ENCODE assay signal across 10 cellular contexts in genomic region chr19:46426035-46426505, GRCh38. TPM values are rescaled to one million over a fixed set of nuclear protein-coding genes. Genes with fewer than 3 reads are reported as not detected.
A peak's percentile ranks its signal among the peaks of the same experiment; 100 is the strongest.
DNase-seq lines count a peak whose midpoint lies in the region; ATAC-seq, FAIRE-seq and TF ChIP-seq lines count a peak whose summit lies in the region.
"Had no signal": no experiment of that assay in that cellular context is flagged by ENCODE, and none has a peak within 500 bp of the region (broad histone marks: within the 10 kb centered on the region; RNA-seq: fewer than 3 reads in every experiment).

No MANE protein-coding gene starts in this region.

- peak overlapping the region; percentile 75 for H3K9ac ChIP-seq in OCI-LY3 (ENCODE audit: low read length)

- no peak for TF ChIP-seq CTCF in Caco-2 (IDR thresholded peaks at IDR 0.05; ENCODE audit: insufficient read depth in 1 of 2, low read depth in 1 of 2, low read length in 1 of 2, severe bottlenecking in 1 of 2, unreplicated experiment in 1 of 2)
- no peak for TF ChIP-seq CTCF in OCI-LY3 (IDR thresholded peaks at IDR 0.05; ENCODE audit: low read depth, low read length)
- TF ChIP-seq CTCF in pancreas (IDR thresholded peaks at IDR 0.05), result no peak

- no peaks in the 10 kb centered on the region for H3K27me3 ChIP-seq in Caco-2 (replicated peaks; ENCODE audit: control insufficient read depth, insufficient read depth, low read length)
- H3K27me3 ChIP-seq in OCI-LY3 (ENCODE audit: low read depth, low read length), result peaks cover 7% of the 10 kb centered on the region; the same call in 1 of the 2 replicates
- H3K27me3 ChIP-seq in pancreas, result no peaks in the 10 kb centered on the region

- CTCF ChIA-PET in Caco-2 (lab: Charles Lee), result no interaction called here

- no peaks in the 10 kb centered on the region for H3K36me3 ChIP-seq in Caco-2 (ENCODE audit: control insufficient read depth, insufficient read depth, low read length)
- no peaks in the 10 kb centered on the region for H3K36me3 ChIP-seq in OCI-LY3 (replicated peaks; ENCODE audit: low read depth, low read length)
- no peaks in the 10 kb centered on the region for H3K36me3 ChIP-seq in pancreas

- no peaks in the 10 kb centered on the region for H3K9me3 Mint-ChIP-seq in Caco-2 (ENCODE audit: unreplicated experiment)
- H3K9me3 Mint-ChIP-seq: activated T-helper 1 cell treated with anti-CD3 and anti-CD28 coated beads, Interleukin-12 subunit alpha, Interleukin-12 subunit beta, Interleukin-2, Interleukin-4 antibody, amounts not matched to agents 30 ng/mL and 10 ng/mL and 1 ng/mL, durations not matched to agents 14 hours and 24 hours and 36 hours had no signal

- H3K36me3 Mint-ChIP-seq in Caco-2 (ENCODE audit: insufficient read depth, unreplicated experiment), result no peaks in the 10 kb centered on the region

- H3K27ac ChIP-seq in OCI-LY3 (ENCODE audit: low read length) (no peak overlapping the region; the same call in 1 of the 2 replicates), pancreas (peak overlapping the region in 3 of 4 donors; percentile 51 to 82 (median 80))

- H2AFZ ChIP-seq in OCI-LY3 (ENCODE audit: low read depth, low read length), result peak overlapping the region; percentile 96

- ATAC-seq in pancreas (peak; percentile 77 to 85 (median 85)), HG02852 (IDR thresholded peaks at IDR 0.05; ENCODE audit: unreplicated experiment) (no peak), HG02870 (IDR thresholded peaks at IDR 0.05; ENCODE audit: unreplicated experiment) (no peak)
- ATAC-seq: HCT116 had no signal

- H3K4me1 ChIP-seq in Caco-2 (no peaks in the 10 kb centered on the region), OCI-LY3 (ENCODE audit: low read length) (peaks cover 18% of the 10 kb centered on the region), pancreas (peaks cover 0 to 7% (median 3%) of the 10 kb centered on the region in 3 donors)

- H3K79me2 ChIP-seq in OCI-LY3 (ENCODE audit: low read length), result no peaks in the 10 kb centered on the region

- peak overlapping the region; percentile 44 for H3K4me3 ChIP-seq in Caco-2 (ENCODE audit: low read depth, low read length)
- H3K4me3 ChIP-seq in OCI-LY3 (ENCODE audit: low read length), result peak overlapping the region; percentile 86
- H3K4me3 ChIP-seq in pancreas, result peak overlapping the region; percentile 41 to 70 (median 61)

- FAIRE-seq in pancreas (lab: Jason Lieb, UNC), result no peak

- H3K4me3 Mint-ChIP-seq in Caco-2 (ENCODE audit: unreplicated experiment), result peak overlapping the region; percentile 78

- peaks cover 16% of the 10 kb centered on the region for H3K27me3 Mint-ChIP-seq in Caco-2 (ENCODE audit: insufficient read depth, unreplicated experiment)

- WGBS in pancreas, 2 donors, result 0 to 2% methylated on average over 10 of the region's 10 CpGs

- H4K20me1 ChIP-seq in OCI-LY3 (ENCODE audit: insufficient read depth, low read length), result no peaks in the 10 kb centered on the region

- no TSS peak for BruUV-seq in Caco-2 (replicated peaks; lab: Mats Ljungman, UMichigan)

- H3K9me3 ChIP-seq in Caco-2 (no peaks in the 10 kb centered on the region), OCI-LY3 (ENCODE audit: insufficient read depth, low read length) (no peaks in the 10 kb centered on the region), pancreas (no peaks in the 10 kb centered on the region)

- intact Hi-C loops in Caco-2 (cut with micrococcal nuclease; ENCODE audit: unreplicated experiment), result no loop called here
- intact Hi-C loops in pancreas (cut with DNase I), result no loop called here

- H3K4me1 Mint-ChIP-seq in Caco-2 (ENCODE audit: low read depth, unreplicated experiment), result peaks cover 6% of the 10 kb centered on the region

- POLR2A ChIA-PET in Caco-2 (lab: Charles Lee), result no interaction called here

- peak overlapping the region; percentile 13 for H3K27ac Mint-ChIP-seq in Caco-2 (ENCODE audit: unreplicated experiment)

- DNase-seq in Caco-2 (no peak), fibroblast of peridontal ligament (ENCODE audit: extremely low read depth) (peak; percentile 31), pancreas (peak in 1 of 6 donors; percentile 52), occipital lobe (lab: John Stamatoyannopoulos, UW) (no peak), SKM-1 (lab: John Stamatoyannopoulos, UW; ENCODE audit: unreplicated experiment) (no peak)

- peak overlapping the region; percentile 95 for H3K4me2 ChIP-seq in OCI-LY3 (ENCODE audit: low read length)

RNA-seq across cellular contexts. Expression of gene PNMA8C, which starts 2.7 kb away (rescaled TPM):
- total RNA-seq in Caco-2 (2022) (not detected in 2 replicates), pancreas (under 1 TPM in 4 of 6 donors, not detected in 2; 0.08 to 0.28 (median 0.12) TPM), occipital lobe (25.3 TPM)
- polyA plus RNA-seq in pancreas, result under 1 TPM; 0.15 to 0.61 TPM
- total RNA-seq: activated T-helper 1 cell treated with anti-CD3 and anti-CD28 coated beads, Interleukin-12 subunit alpha, Interleukin-12 subunit beta, Interleukin-2, Interleukin-4 antibody, amounts not matched to agents 30 ng/mL and 10 ng/mL and 1 ng/mL, durations not matched to agents 14 hours and 24 hours and 36 hours had no signal

RNA-seq across cellular contexts. Expression of gene CCDC8, which starts 12.7 kb away (rescaled TPM):
- total RNA-seq in Caco-2 (2022), result 0.18 and 0.37 TPM in 2 replicates
- total RNA-seq in pancreas, result 10 to 100 TPM in 5 of 6 donors, 1 to 10 TPM in 1; 9.9 to 22.0 (median 12.6) TPM
- polyA plus RNA-seq in pancreas, result 10 to 100 TPM in 1 of 2 donors, 1 to 10 TPM in 1; 8.2 to 11.3 TPM
- 4.7 TPM for total RNA-seq in occipital lobe
- total RNA-seq: activated T-helper 1 cell treated with anti-CD3 and anti-CD28 coated beads, Interleukin-12 subunit alpha, Interleukin-12 subunit beta, Interleukin-2, Interleukin-4 antibody, amounts not matched to agents 30 ng/mL and 10 ng/mL and 1 ng/mL, durations not matched to agents 14 hours and 24 hours and 36 hours had no signal

RNA-seq across cellular contexts. Expression of gene PNMA8A, which starts 45.3 kb away (rescaled TPM):
- total RNA-seq in Caco-2 (2022), result not detected in 2 replicates
- total RNA-seq in pancreas, result 1 to 10 TPM; 2.4 to 8.0 (median 5.8) TPM
- 1 to 10 TPM; 2.4 to 8.9 TPM for polyA plus RNA-seq in pancreas
- 58.5 TPM for total RNA-seq in occipital lobe
- total RNA-seq: activated T-helper 1 cell treated with anti-CD3 and anti-CD28 coated beads, Interleukin-12 subunit alpha, Interleukin-12 subunit beta, Interleukin-2, Interleukin-4 antibody, amounts not matched to agents 30 ng/mL and 10 ng/mL and 1 ng/mL, durations not matched to agents 14 hours and 24 hours and 36 hours had no signal

Comparison
In these comparisons a context has a peak if more than half of its experiments do, and no peak if none do; other contexts are left out.
1. ATAC-seq: peak in pancreas (4 of 4); none in HG02852 (single experiment) and HG02870 (single experiment).
2. RNA of gene PNMA8C, which starts 2.7 kb away (total RNA-seq): 25.3 TPM in occipital lobe (single experiment); 0.08 to 0.28 TPM in pancreas and not detected in Caco-2; every median in the first group is over 10 times any median in the second.
3. Peak in every context shown above with its lines, with median percentiles within 50 percentile points of each other: H3K4me3 ChIP-seq.